Comparison of ENCODE assay signal across 9 cellular contexts in genomic region chr17:16287563-16288027, GRCh38.
DNase-seq lines count a peak whose midpoint lies in the region; ATAC-seq, FAIRE-seq and TF ChIP-seq lines count a peak whose summit lies in the region.
"Had no signal": no experiment of that assay in that cellular context is flagged by ENCODE, and none has a peak within 500 bp of the region (broad histone marks: within the 10 kb centered on the region; RNA-seq: fewer than 3 reads in every experiment).

No MANE protein-coding gene starts in this region.

- no peaks in the 10 kb centered on the region; the same call in 2 of the 3 replicates for H3K79me2 ChIP-seq in K562 (ENCODE audit: control insufficient read depth, insufficient read depth, low read length)

- H3K4me3 Mint-ChIP-seq in activated T-cell treated with anti-CD3 and anti-CD28 coated beads, Interleukin-2, amount 50 U/mL, for 24 hours = peak overlapping the region; percentile 74

- ATAC-seq in K562 = peak; percentile 24
- ATAC-seq in lower lobe of right lung = peak; percentile 56 to 72
- peak; percentile 61 to 68 for ATAC-seq in upper lobe of left lung (ENCODE audit: low FRiP score in 2 of 2)
- no peak for ATAC-seq in HG03139 (IDR thresholded peaks at IDR 0.05; ENCODE audit: unreplicated experiment)

- in situ Hi-C loops in K562 (cut with MboI) = no loop called here

- intact Hi-C loops in K562 (cut with micrococcal nuclease) = loop anchor here (2.0 to 10.0 kb wide), 4 partner anchors 65 to 237 kb away; partner anchors contain the start of genes CENPV, NCOR1, PIGL and UBB
- intact Hi-C loops in lower lobe of right lung (cut with DNase I) = no loop called here

- H3K4me3 ChIP-seq in K562 (no peak overlapping the region), lower lobe of right lung (peak overlapping the region; percentile 10), upper lobe of left lung (no peak overlapping the region)

- TF ChIP-seq CTCF in K562 (IDR thresholded peaks at IDR 0.05 in 2 of 3, conservative IDR thresholded peaks at IDR 0.05 in 1 of 3; ENCODE audit: insufficient read depth in 2 of 3, low read depth in 1 of 3, low read length in 3 of 3) = no peak
- no peak for TF ChIP-seq CTCF in lower lobe of right lung (IDR thresholded peaks at IDR 0.05)
- peak in 3 of 6 experiments; percentile 16 to 19 (median 16) for TF ChIP-seq CTCF in upper lobe of left lung (IDR thresholded peaks at IDR 0.05)

- H3K36me3 ChIP-seq in K562 (ENCODE audit: control insufficient read depth, insufficient read depth, low read length) (peaks cover 3% of the 10 kb centered on the region; the same call in 1 of the 3 replicates), lower lobe of right lung (no peaks in the 10 kb centered on the region), upper lobe of left lung (no peaks in the 10 kb centered on the region)

- no peaks in the 10 kb centered on the region for H3K9me3 ChIP-seq in K562 (replicated peaks; ENCODE audit: control insufficient read depth, insufficient read depth, low read depth, low read length)
- H3K9me3 ChIP-seq in lower lobe of right lung = no peaks in the 10 kb centered on the region
- H3K9me3 ChIP-seq in upper lobe of left lung = no peaks in the 10 kb centered on the region

- peak overlapping the region; percentile 81 for H3K4me2 ChIP-seq in K562 (ENCODE audit: insufficient read depth, low read length)

- peak overlapping the region; percentile 98 for H3K27ac Mint-ChIP-seq in activated T-cell treated with anti-CD3 and anti-CD28 coated beads, Interleukin-2, amount 50 U/mL, for 24 hours

- H3K27ac ChIP-seq in K562 (ENCODE audit: extremely low read depth, low read depth, low read length) (peak overlapping the region; percentile 98), lower lobe of right lung (peak overlapping the region; percentile 92), upper lobe of left lung (peak overlapping the region; percentile 85 to 91 (median 90))

- no peak for TF ChIP-seq POLR2A in K562 (conservative IDR thresholded peaks at IDR 0.05)
- TF ChIP-seq POLR2A in upper lobe of left lung (IDR thresholded peaks at IDR 0.05) = peak in 1 of 4 donors; percentile 38

- WGBS in K562 (ENCODE audit: insufficient coverage, low coverage, missing lambda C conversion rate) = 0% methylated on average over 6 of the region's 6 CpGs
- 11 to 19% methylated on average over 6 of the region's 6 CpGs for WGBS in upper lobe of left lung, 2 donors

- H3K36me3 Mint-ChIP-seq in activated T-cell treated with anti-CD3 and anti-CD28 coated beads, Interleukin-2, amount 50 U/mL, for 24 hours (ENCODE audit: low read depth) = peaks cover 47% of the 10 kb centered on the region

- no peak for TF ChIP-seq RAD21 in K562 (CRISPR knock-in tag; conservative IDR thresholded peaks at IDR 0.05 in 1 of 2, IDR thresholded peaks at IDR 0.05 in 1 of 2)

- peak overlapping the region in 1 of 2 experiments; percentile 94; a peak in 2 of 4 replicates for H3K9ac ChIP-seq in K562 (ENCODE audit: insufficient read depth in 1 of 2, low read depth in 2 of 2, low read length in 2 of 2)

- BruUV-seq in K562 (replicated peaks; lab: Mats Ljungman, UMichigan) = no TSS peak

- CTCF ChIA-PET in K562 (lab: Yijun Ruan, JAX; ENCODE audit: low intra/inter-chr PET ratio) = no interaction called here

- H3K4me1 Mint-ChIP-seq in activated T-cell treated with anti-CD3 and anti-CD28 coated beads, Interleukin-2, amount 50 U/mL, for 24 hours (ENCODE audit: low read depth) = peaks cover 54% of the 10 kb centered on the region

- H3K27me3 Mint-ChIP-seq in activated T-cell treated with anti-CD3 and anti-CD28 coated beads, Interleukin-2, amount 50 U/mL, for 24 hours = no peaks in the 10 kb centered on the region

- no peaks in the 10 kb centered on the region for H3K9me1 ChIP-seq in K562 (ENCODE audit: control insufficient read depth, insufficient read depth, low read length)

- POLR2A ChIA-PET in K562 (lab: Yijun Ruan, JAX) = interaction anchor here (0.6 to 1.1 kb wide), 3 partner anchors 16 to 248 kb away, joined by 3 to 4 read pairs (median 4); no protein-coding TSS in a partner anchor

- peaks cover 9 to 48% of the 10 kb centered on the region in 2 experiments for H3K4me1 ChIP-seq in K562 (replicated peaks in 1 of 2; ENCODE audit: control insufficient read depth in 2 of 2, insufficient read depth in 2 of 2, low read length in 2 of 2)
- peaks cover 40% of the 10 kb centered on the region for H3K4me1 ChIP-seq in lower lobe of right lung
- peaks cover 30 to 39% (median 32%) of the 10 kb centered on the region in 4 donors for H3K4me1 ChIP-seq in upper lobe of left lung

- H3K27me3 ChIP-seq in K562 (ENCODE audit: control insufficient read depth in 2 of 2, insufficient read depth in 2 of 2, low read length in 2 of 2) (no peaks in the 10 kb centered on the region), lower lobe of right lung (ENCODE audit: low read depth) (no peaks in the 10 kb centered on the region), upper lobe of left lung (no peaks in the 10 kb centered on the region)

- TF ChIP-seq EP300 in K562 (IDR thresholded peaks at IDR 0.05; ENCODE audit: low read length) (peak; percentile 61), upper lobe of left lung (IDR thresholded peaks at IDR 0.05) (no peak)

- peak; percentile 84 for FAIRE-seq in K562 (lab: Jason Lieb, UNC)

- DNase-seq in activated T-cell treated with anti-CD3 and anti-CD28 coated beads, Interleukin-2, amount 50 U/mL, for 24 hours = no peak
- DNase-seq in activated T-cell treated with anti-CD3 and anti-CD28 coated beads, Interleukin-2, amount 50 U/mL, for 48 hours = no peak
- DNase-seq in NCI-H226 = peak; percentile 86
- peak in 2 of 4 experiments; percentile 36 to 68 for DNase-seq in K562 (ENCODE audit: extremely low read depth in 1 of 4, low spot score in 3 of 4)
- DNase-seq in lower lobe of right lung = no peak
- peak in 1 of 2 donors; percentile 42 for DNase-seq in upper lobe of left lung
- DNase-seq in activated CD4-positive, CD25-positive, alpha-beta regulatory T cell treated with anti-CD3 and anti-CD28 coated beads, Interleukin-2, amount 50 U/mL, for 72 hours = no peak
- DNase-seq: DND-41 had no signal

- H2AFZ ChIP-seq in K562 (ENCODE audit: low read depth, low read length) = peak overlapping the region; percentile 64; the same call in 1 of the 2 replicates

- H3K9me3 Mint-ChIP-seq in activated T-cell treated with anti-CD3 and anti-CD28 coated beads, Interleukin-2, amount 50 U/mL, for 24 hours = no peaks in the 10 kb centered on the region

- no peaks in the 10 kb centered on the region for H4K20me1 ChIP-seq in K562 (replicated peaks; ENCODE audit: control insufficient read depth, insufficient read depth, low read length)

TF ChIP-seq in K562, 482 proteins besides CTCF, POLR2A, EP300 and RAD21 (continues in another document):
- no peak for TF ChIP-seq ZKSCAN1 (IDR thresholded peaks at IDR 0.05; ENCODE audit: low read depth, low read length)
- TF ChIP-seq CREB3L1 (IDR thresholded peaks at IDR 0.05; ENCODE audit: borderline replicate concordance, low read depth) = no peak
- peak; percentile 46 for TF ChIP-seq CCNT2 (IDR thresholded peaks at IDR 0.05; ENCODE audit: borderline replicate concordance, extremely low read depth, insufficient read length, low read depth, low read length)
- TF ChIP-seq ZNF785 (CRISPR knock-in tag; IDR thresholded peaks at IDR 0.05) = no peak
- no peak for TF ChIP-seq DACH1 (IDR thresholded peaks at IDR 0.05; ENCODE audit: partially characterized antibody)
- TF ChIP-seq HMGN3 (IDR thresholded peaks at IDR 0.05; ENCODE audit: borderline replicate concordance, extremely low read depth, insufficient read length, low read depth, low read length) = no peak
- TF ChIP-seq ZNF239 (CRISPR knock-in tag; IDR thresholded peaks at IDR 0.05) = 0 out of 2 replicates have a peak, but pooled peaks have one; percentile 10
- no peak for TF ChIP-seq SOX6 (IDR thresholded peaks at IDR 0.05)
- no peak for TF ChIP-seq PML (IDR thresholded peaks at IDR 0.05; ENCODE audit: low read length)
- no peak for TF ChIP-seq ATF6 (CRISPR knock-in tag; IDR thresholded peaks at IDR 0.05)
- no peak for TF ChIP-seq KAT8 (IDR thresholded peaks at IDR 0.05; ENCODE audit: low read depth)
- 0 out of 4 replicates have a peak, but pooled peaks of 1 of the 2 experiments have one; percentile 8 for TF ChIP-seq TEAD1 (CRISPR knock-in tag; IDR thresholded peaks at IDR 0.05)
- TF ChIP-seq TAF1 (IDR thresholded peaks at IDR 0.05; ENCODE audit: control insufficient read depth, extremely low read depth, insufficient read depth, low read length, severe bottlenecking) = no peak
- peak; percentile 43; the same call in 1 of the 2 replicates for TF ChIP-seq ZNF175 (CRISPR knock-in tag; IDR thresholded peaks at IDR 0.05; ENCODE audit: low read depth)
- TF ChIP-seq SMARCA4 (IDR thresholded peaks at IDR 0.05) = peak; percentile 18; the same call in 1 of the 2 replicates
- TF ChIP-seq, protein P1, sequence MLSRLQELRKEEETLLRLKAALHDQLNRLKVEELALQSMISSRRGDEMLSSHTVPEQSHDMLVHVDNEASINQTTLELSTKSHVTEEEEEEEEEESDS (CRISPR knock-in tag; IDR thresholded peaks at IDR 0.05) = no peak
